In the genomic region with DNA sequence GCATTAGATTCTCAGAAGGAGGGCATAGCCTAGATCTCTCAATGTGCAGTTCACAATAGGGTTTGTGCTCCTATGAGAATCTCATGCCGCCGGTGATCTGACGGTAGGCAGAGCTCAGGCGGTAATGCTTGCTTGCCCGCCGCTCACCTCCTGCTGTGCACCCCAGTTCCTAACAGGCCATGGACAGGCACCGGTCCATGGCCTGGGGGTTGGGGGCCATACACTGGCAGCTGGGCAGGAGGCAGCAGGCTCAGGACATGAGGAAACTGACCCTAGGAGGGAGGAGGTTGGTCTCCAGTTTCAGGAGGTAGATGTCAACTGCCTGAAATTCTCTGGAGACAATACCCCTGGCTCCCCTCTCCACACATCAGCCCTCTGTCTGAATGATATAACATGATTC, we compare ENCODE assay signal across 25 cellular contexts.
DNase-seq lines count a peak whose midpoint lies in the region; FAIRE-seq and TF ChIP-seq lines count a peak whose summit lies in the region.
"Had no signal": no experiment of that assay in that cellular context is flagged by ENCODE, and none has a peak within 500 bp of the region (broad histone marks: within the 10 kb centered on the region; RNA-seq: fewer than 3 reads in every experiment).

No MANE protein-coding gene starts in this region.

- TF ChIP-seq POLR2A in vagina (IDR thresholded peaks at IDR 0.05) (no peak), GM12892 (IDR thresholded peaks at IDR 0.05; ENCODE audit: low read depth, low read length) (no peak)

- TF ChIP-seq CTCF in vagina (IDR thresholded peaks at IDR 0.05), result no peak

- H3K27me3 ChIP-seq in vagina, result no peaks in the 10 kb centered on the region
- H3K27me3 ChIP-seq: BLaER1 had no signal

- H3K4me3 Mint-ChIP-seq in activated CD4-positive, alpha-beta memory T cell treated with anti-CD3 and anti-CD28 coated beads, Interleukin-2, amount 10 ng/mL, durations not matched to agents 7 days and 5 days, result no peak overlapping the region
- H3K4me3 Mint-ChIP-seq: B cell; CD4-positive, CD25-positive, alpha-beta regulatory T cell; CD8-positive, alpha-beta T cell; GM23338; HFFc6 had no signal

- no peaks in the 10 kb centered on the region for H3K9me3 Mint-ChIP-seq in activated CD4-positive, alpha-beta memory T cell treated with anti-CD3 and anti-CD28 coated beads, Interleukin-2, amount 10 ng/mL, durations not matched to agents 7 days and 5 days
- H3K9me3 Mint-ChIP-seq: CD8-positive, alpha-beta T cell; HFFc6 had no signal

- H3K4me1 ChIP-seq in vagina, result no peaks in the 10 kb centered on the region
- H3K4me1 ChIP-seq: Caco-2, HAP-1 had no signal

- H3K27ac Mint-ChIP-seq in activated CD4-positive, alpha-beta memory T cell treated with anti-CD3 and anti-CD28 coated beads, Interleukin-2, amount 10 ng/mL, durations not matched to agents 7 days and 5 days, result no peak overlapping the region
- H3K27ac Mint-ChIP-seq: B cell; CD4-positive, CD25-positive, alpha-beta regulatory T cell; CD8-positive, alpha-beta T cell; GM23338; HFFc6 had no signal

- CTCF ChIA-PET in activated CD4-positive, alpha-beta memory T cell treated with anti-CD3 and anti-CD28 coated beads, Interleukin-2, amount 10 ng/mL, durations not matched to agents 7 days and 5 days (lab: Charles Lee), result no interaction called here

- intact Hi-C loops in vagina (cut with DNase I), result no loop called here

- peaks cover 13% of the 10 kb centered on the region for H3K36me3 Mint-ChIP-seq in activated CD4-positive, alpha-beta memory T cell treated with anti-CD3 and anti-CD28 coated beads, Interleukin-2, amount 10 ng/mL, durations not matched to agents 7 days and 5 days (ENCODE audit: low read depth)

- POLR2A ChIA-PET in activated CD4-positive, alpha-beta memory T cell treated with anti-CD3 and anti-CD28 coated beads, Interleukin-2, amount 10 ng/mL, durations not matched to agents 7 days and 5 days (lab: Charles Lee), result no interaction called here

- no peaks in the 10 kb centered on the region for H3K9me3 ChIP-seq in vagina
- H3K9me3 ChIP-seq: BLaER1, Caco-2, HAP-1 had no signal

- no peak for FAIRE-seq in GM12892 (lab: Jason Lieb, UNC)
- FAIRE-seq: A204.1, D721Med, GM12878, GM18507 had no signal

- H3K4me3 ChIP-seq in vagina, result no peak overlapping the region
- H3K4me3 ChIP-seq: BLaER1, GM12878, GM23338, HAP-1 had no signal

- peaks cover 7% of the 10 kb centered on the region for H3K4me1 Mint-ChIP-seq in activated CD4-positive, alpha-beta memory T cell treated with anti-CD3 and anti-CD28 coated beads, Interleukin-2, amount 10 ng/mL, durations not matched to agents 7 days and 5 days
- H3K4me1 Mint-ChIP-seq: B cell had no signal

- no peaks in the 10 kb centered on the region for H3K27me3 Mint-ChIP-seq in activated CD4-positive, alpha-beta memory T cell treated with anti-CD3 and anti-CD28 coated beads, Interleukin-2, amount 10 ng/mL, durations not matched to agents 7 days and 5 days
- H3K27me3 Mint-ChIP-seq: B cell; CD4-positive, CD25-positive, alpha-beta regulatory T cell had no signal

- H3K27ac ChIP-seq in vagina, result no peak overlapping the region
- H3K27ac ChIP-seq: 22Rv1, BLaER1, C4-2B had no signal

- no peaks in the 10 kb centered on the region for H3K36me3 ChIP-seq in vagina
- H3K36me3 ChIP-seq: BLaER1, HAP-1 had no signal

- DNase-seq in activated CD8-positive, alpha-beta memory T cell treated with anti-CD3 and anti-CD28 coated beads for 24 hours, result peak; percentile 45
- no peak for DNase-seq in activated CD8-positive, alpha-beta memory T cell treated with anti-CD3 and anti-CD28 coated beads, Interleukin-2, amount 50 U/mL, for 48 hours
- DNase-seq in D341Med (ENCODE audit: low spot score) (peak; percentile 12), islet precursor cell (peak; percentile 29), vagina (ENCODE audit: extremely low spot score in 2 of 2) (peak; percentile 56 to 87), GM12892 (ENCODE audit: insufficient read length) (no peak)
- no peak for DNase-seq in activated CD4-positive, alpha-beta memory T cell treated with anti-CD3 and anti-CD28 coated beads, Interleukin-2, amount 10 ng/mL, durations not matched to agents 7 days and 5 days
- DNase-seq: Caco-2; CD4-positive, CD25-positive, alpha-beta regulatory T cell; CD8-positive, alpha-beta T cell; DMS 273 treated with DMSO at 0.1 percent for 48 hours; DMS79; EL; GDM1; HFFc6 had no signal

Comparison
In these comparisons a context has a peak if more than half of its experiments do, and no peak if none do; other contexts are left out.
1. DNase-seq: peak in activated CD8-positive, alpha-beta memory T cell treated with anti-CD3 and anti-CD28 coated beads for 24 hours (single experiment), D341Med (single experiment), islet precursor cell (single experiment) and vagina (2 of 2); none in activated CD8-positive, alpha-beta memory T cell treated with anti-CD3 and anti-CD28 coated beads, Interleukin-2, amount 50 U/mL, for 48 hours (single experiment), activated CD4-positive, alpha-beta memory T cell treated with anti-CD3 and anti-CD28 coated beads, Interleukin-2, amount 10 ng/mL, durations not matched to agents 7 days and 5 days (single experiment) and GM12892 (single experiment).